7 cellular contexts compared by ENCODE assay signal in genomic region chr15:75784511-75785480, GRCh38. TPM values are rescaled to one million over a fixed set of nuclear protein-coding genes. Genes with fewer than 3 reads are reported as not detected.
DNase-seq lines count a peak whose midpoint lies in the region; ATAC-seq and TF ChIP-seq lines count a peak whose summit lies in the region.
"Not testable (repeated sequence)": the region's sequence is repeated elsewhere in the genome, so short reads cannot be mapped to it uniquely, and the experiment has no call there.

No MANE protein-coding gene starts in this region.

- not testable (repeated sequence) for H3K36me3 ChIP-seq in RWPE2 (ENCODE audit: low read depth)

- DNase-seq in NCI-H2196 (lab: John Stamatoyannopoulos, UW; ENCODE audit: unreplicated experiment) (peak; percentile 19), RWPE2 (ENCODE audit: low spot score) (peak; percentile 51), chondrocyte (ENCODE audit: low spot score) (peak; percentile 50), mesenteric fat pad (ENCODE audit: low spot score) (peak; percentile 72), ureter (ENCODE audit: low spot score) (peak; percentile 18)
- DNase-seq in activated T-cell treated with anti-CD3 and anti-CD28 coated beads, Interleukin-2, amount 50 U/mL, for 24 hours = peak; percentile 6
- peak; percentile 4 for DNase-seq in stimulated activated CD8-positive, alpha-beta memory T cell treated with anti-CD3 and anti-CD28 coated beads, Interleukin-4, amount 100 ng/mL, for 48 hours

- not testable (repeated sequence) for H3K4me3 ChIP-seq in RWPE2 (ENCODE audit: severe bottlenecking)

- not testable (repeated sequence) for H3K4me3 Mint-ChIP-seq in activated T-cell treated with anti-CD3 and anti-CD28 coated beads, Interleukin-2, amount 50 U/mL, for 24 hours; chondrocyte (ENCODE audit: unreplicated experiment)

- not testable (repeated sequence) for H3K4me1 Mint-ChIP-seq in activated T-cell treated with anti-CD3 and anti-CD28 coated beads, Interleukin-2, amount 50 U/mL, for 24 hours (ENCODE audit: low read depth); chondrocyte (ENCODE audit: low read depth)

- not testable (repeated sequence) for H3K27ac ChIP-seq in RWPE2 (ENCODE audit: poor library complexity, severe bottlenecking)

- not testable (repeated sequence) for ATAC-seq in RWPE2 (ENCODE audit: low read depth)

- H3K9me3 Mint-ChIP-seq in activated T-cell treated with anti-CD3 and anti-CD28 coated beads, Interleukin-2, amount 50 U/mL, for 24 hours; chondrocyte (ENCODE audit: low read depth): not testable (repeated sequence)

- not testable (repeated sequence) for H3K9me3 ChIP-seq in RWPE2 (ENCODE audit: severe bottlenecking)

- H3K27ac Mint-ChIP-seq in activated T-cell treated with anti-CD3 and anti-CD28 coated beads, Interleukin-2, amount 50 U/mL, for 24 hours; chondrocyte (ENCODE audit: unreplicated experiment): not testable (repeated sequence)

- peaks cover 18% of the 10 kb centered on the region for H3K27me3 Mint-ChIP-seq in activated T-cell treated with anti-CD3 and anti-CD28 coated beads, Interleukin-2, amount 50 U/mL, for 24 hours
- peaks cover 31% of the 10 kb centered on the region for H3K27me3 Mint-ChIP-seq in chondrocyte (ENCODE audit: low read depth)

- H3K4me1 ChIP-seq in RWPE2 (ENCODE audit: insufficient read depth, poor library complexity, severe bottlenecking) = not testable (repeated sequence)

- H3K27me3 ChIP-seq in RWPE2 (ENCODE audit: insufficient read depth, poor library complexity, severe bottlenecking) = peaks cover 15% of the 10 kb centered on the region

- not testable (repeated sequence) for H3K36me3 Mint-ChIP-seq in activated T-cell treated with anti-CD3 and anti-CD28 coated beads, Interleukin-2, amount 50 U/mL, for 24 hours (ENCODE audit: low read depth); chondrocyte (ENCODE audit: low read depth)

- not testable (repeated sequence) for TF ChIP-seq CTCF in RWPE2 (IDR thresholded peaks at IDR 0.05; ENCODE audit: poor library complexity, severe bottlenecking); chondrocyte (IDR thresholded peaks at IDR 0.05)

RNA-seq across cellular contexts. Expression of gene UBE2Q2, which starts 58.5 kb away (rescaled TPM):
- 60.6 to 77.5 TPM (median 62.1 TPM) in 3 replicates for total RNA-seq in chondrocyte
- total RNA-seq in mesenteric fat pad = 34.4 TPM
- 29.1 TPM for total RNA-seq in ureter

Comparison
In these comparisons a context has a peak if more than half of its experiments do, and no peak if none do; other contexts are left out.
1. DNase-seq: peak in every context shown above with its lines; median percentile 72 in mesenteric fat pad; 51 in RWPE2; 50 in chondrocyte; 19 in NCI-H2196; 18 in ureter; 6 in activated T-cell treated with anti-CD3 and anti-CD28 coated beads, Interleukin-2, amount 50 U/mL, for 24 hours; 4 in stimulated activated CD8-positive, alpha-beta memory T cell treated with anti-CD3 and anti-CD28 coated beads, Interleukin-4, amount 100 ng/mL, for 48 hours.